Comparison of ENCODE assay signal across 10 cellular contexts in the genomic region with DNA sequence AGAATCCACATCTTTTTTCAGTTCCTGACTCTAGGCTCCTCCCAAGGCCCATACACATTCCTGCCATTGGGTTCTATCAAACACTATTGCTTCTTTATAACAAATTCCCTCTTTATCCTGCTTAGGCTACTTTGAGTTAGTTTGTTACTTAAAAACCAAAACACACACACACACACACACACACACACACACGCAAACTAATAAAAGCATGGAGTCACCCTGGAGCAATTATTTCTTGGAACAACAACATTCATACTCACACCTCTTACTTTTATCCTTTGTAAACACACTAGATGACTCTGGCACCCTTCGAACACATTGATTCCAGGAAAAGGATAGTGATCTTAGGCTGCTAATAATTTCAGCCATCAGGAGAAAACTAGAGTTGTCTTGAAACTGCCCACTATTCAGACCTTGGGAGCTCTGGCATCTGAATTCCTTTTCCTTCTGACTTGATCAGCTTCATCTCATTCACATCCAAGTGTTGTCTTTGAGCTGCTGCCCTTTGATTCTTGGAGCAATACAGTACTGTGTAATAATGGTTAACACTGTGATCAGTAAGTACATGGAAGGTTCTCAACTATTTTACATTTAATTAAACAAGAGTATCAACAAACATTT. TPM values are rescaled to one million over a fixed set of nuclear protein-coding genes. Genes with fewer than 3 reads are reported as not detected.
DNase-seq lines count a peak whose midpoint lies in the region; ATAC-seq and TF ChIP-seq lines count a peak whose summit lies in the region.
"Had no signal": no experiment of that assay in that cellular context is flagged by ENCODE, and none has a peak within 500 bp of the region (broad histone marks: within the 10 kb centered on the region; RNA-seq: fewer than 3 reads in every experiment).

No MANE protein-coding gene starts in this region.

- H3K36me3 Mint-ChIP-seq in T-helper 17 cell (ENCODE audit: low read depth): peaks cover 5% of the 10 kb centered on the region

- H3K27ac ChIP-seq in adrenal gland (peak overlapping the region in 4 of 5 donors; percentile 57 to 78 (median 72)), hepatocyte (peak overlapping the region; percentile 83)

- H3K4me1 ChIP-seq in adrenal gland (replicated peaks in 1 of 2) (peaks cover 0 to 17% of the 10 kb centered on the region in 2 donors), hepatocyte (ENCODE audit: insufficient read depth) (peaks cover 11% of the 10 kb centered on the region), skeletal muscle satellite cell (ENCODE audit: control insufficient read depth, insufficient read depth, low read length) (peaks cover 25% of the 10 kb centered on the region)

- H3K4me3 ChIP-seq in adrenal gland (no peak overlapping the region), hepatocyte (no peak overlapping the region), skeletal muscle satellite cell (ENCODE audit: low read length) (no peak overlapping the region)

- no peak for TF ChIP-seq POLR2A in adrenal gland (IDR thresholded peaks at IDR 0.05)

- no peaks in the 10 kb centered on the region for H3K9me2 ChIP-seq in hepatocyte (replicated peaks; ENCODE audit: insufficient read depth)

- H3K36me3 ChIP-seq in adrenal gland (replicated peaks in 1 of 2): no peaks in the 10 kb centered on the region
- no peaks in the 10 kb centered on the region for H3K36me3 ChIP-seq in hepatocyte (replicated peaks; ENCODE audit: insufficient read depth, low read depth)
- H3K36me3 ChIP-seq in skeletal muscle satellite cell (ENCODE audit: insufficient read depth, low read length): no peaks in the 10 kb centered on the region

- H3K4me1 Mint-ChIP-seq in T-helper 17 cell: peaks cover 11% of the 10 kb centered on the region

- peak overlapping the region; percentile 81 for H3K9ac ChIP-seq in skeletal muscle satellite cell (ENCODE audit: low read depth, low read length)

- H3K27me3 ChIP-seq in adrenal gland: no peaks in the 10 kb centered on the region
- no peaks in the 10 kb centered on the region for H3K27me3 ChIP-seq in hepatocyte
- H3K27me3 ChIP-seq in skeletal muscle satellite cell (ENCODE audit: control insufficient read depth, insufficient read depth, low read length): no peaks in the 10 kb centered on the region

- H3K4me3 Mint-ChIP-seq in T-helper 17 cell: no peak overlapping the region

- ATAC-seq in T-helper 17 cell: no peak
- ATAC-seq: stimulated activated naive CD8-positive, alpha-beta T cell treated with anti-CD3 and anti-CD28 coated beads, Interleukin-15, amount 100 ng/mL, for 72 hours had no signal

- H3K27me3 Mint-ChIP-seq in T-helper 17 cell: no peaks in the 10 kb centered on the region
- H3K27me3 Mint-ChIP-seq: stimulated activated naive CD8-positive, alpha-beta T cell treated with anti-CD3 and anti-CD28 coated beads, Interleukin-15, amount 100 ng/mL, for 72 hours had no signal

- TF ChIP-seq CTCF in GM20000 (IDR thresholded peaks at IDR 0.05; ENCODE audit: extremely low read depth, missing control alignments) (no peak), adrenal gland (IDR thresholded peaks at IDR 0.05) (no peak), hepatocyte (IDR thresholded peaks at IDR 0.05; ENCODE audit: poor library complexity) (no peak)

- H3K79me2 ChIP-seq in hepatocyte: peaks cover 10% of the 10 kb centered on the region

- peak overlapping the region; percentile 69 for H3K4me2 ChIP-seq in hepatocyte
- H3K4me2 ChIP-seq in skeletal muscle satellite cell (ENCODE audit: low read length): peak overlapping the region; percentile 69

- H3K9me3 ChIP-seq in adrenal gland (replicated peaks in 1 of 3) (no peaks in the 10 kb centered on the region), hepatocyte (ENCODE audit: low read depth) (no peaks in the 10 kb centered on the region), skeletal muscle satellite cell (replicated peaks; ENCODE audit: low read length) (no peaks in the 10 kb centered on the region), T-helper 17 cell (ENCODE audit: control insufficient read depth, low read length, poor library complexity, severe bottlenecking) (no peaks in the 10 kb centered on the region)

- no peak overlapping the region for H2AFZ ChIP-seq in hepatocyte

- H4K20me1 ChIP-seq in hepatocyte (ENCODE audit: insufficient read depth, poor library complexity, severe bottlenecking): no peaks in the 10 kb centered on the region

- no peak overlapping the region for H3K27ac Mint-ChIP-seq in T-helper 17 cell
- H3K27ac Mint-ChIP-seq: stimulated activated naive CD8-positive, alpha-beta T cell treated with anti-CD3 and anti-CD28 coated beads, Interleukin-15, amount 100 ng/mL, for 72 hours had no signal

- DNase-seq in GM20000 (ENCODE audit: low spot score): peak; percentile 9
- DNase-seq in adrenal gland: no peak
- peak; percentile 4 for DNase-seq in hepatocyte (ENCODE audit: low spot score)
- DNase-seq in AML-193 (lab: John Stamatoyannopoulos, UW): no peak
- DNase-seq in NCI-H1436 (lab: John Stamatoyannopoulos, UW): no peak
- DNase-seq in pons (ENCODE audit: low spot score): no peak
- no peak for DNase-seq in T-helper 17 cell
- DNase-seq: NCI-H187; stimulated activated naive CD8-positive, alpha-beta T cell treated with anti-CD3 and anti-CD28 coated beads, Interleukin-15, amount 100 ng/mL, for 72 hours had no signal

- intact Hi-C loops in adrenal gland (cut with DNase I): no loop called here

- WGBS in adrenal gland, 4 donors: 68 to 82% (median 79%) methylated on average over 2 of the region's 2 CpGs
- WGBS in hepatocyte (ENCODE audit: low lambda C conversion rate, missing lambda C conversion rate): 63% methylated on average over 2 of the region's 2 CpGs

RNA-seq across cellular contexts. Expression of a gene that starts 2.6 kb away (rescaled TPM):
- total RNA-seq in adrenal gland (10 to 100 TPM; 22.5 to 44.8 (median 31.8) TPM), hepatocyte (49.5 and 52.9 TPM in 2 replicates), T-helper 17 cell (10 to 100 TPM; 24.2 to 28.4 TPM)
- polyA plus RNA-seq in adrenal gland (10 to 100 TPM; 18.0 to 59.8 (median 25.7) TPM), hepatocyte (28.8 and 37.6 TPM in 2 replicates)
- total RNA-seq in skeletal muscle satellite cell (2012; rRNA removed): 66.6 and 79.3 TPM in 2 replicates

Comparison
In these comparisons a context has a peak if more than half of its experiments do, and no peak if none do; other contexts are left out.
1. DNase-seq: peak in GM20000 (single experiment) and hepatocyte (single experiment); none in adrenal gland (0 of 7), AML-193 (0 of 2), NCI-H1436 (single experiment), pons (single experiment) and T-helper 17 cell (0 of 3).